ENCODE assay signal across 1 cellular context in the genomic region with DNA sequence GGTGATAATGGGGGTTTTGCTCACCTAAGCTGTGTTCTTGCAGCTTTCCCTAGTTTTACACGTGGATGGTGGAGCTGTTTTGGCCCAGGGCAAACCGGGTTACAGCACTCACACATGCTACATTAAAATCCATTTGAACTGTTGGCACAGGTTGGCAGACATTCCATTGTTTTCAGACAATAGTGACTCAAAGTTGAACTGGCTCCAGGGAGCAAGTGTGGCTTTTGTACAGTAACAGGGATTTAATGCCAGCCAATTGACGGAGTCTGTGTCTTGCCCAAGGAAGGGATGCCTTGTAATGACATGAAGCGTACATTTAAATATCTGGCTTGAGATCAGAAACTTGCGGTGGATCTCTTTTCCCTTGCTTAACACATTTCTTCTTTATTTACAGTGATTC.
TF ChIP-seq lines count a peak whose summit lies in the region.

No MANE protein-coding gene starts in this region.

TF ChIP-seq in WTC11, 78 proteins besides CTCF, POLR2A, EP300 and RAD21 (continued from another document):
- TF ChIP-seq, protein P1, sequence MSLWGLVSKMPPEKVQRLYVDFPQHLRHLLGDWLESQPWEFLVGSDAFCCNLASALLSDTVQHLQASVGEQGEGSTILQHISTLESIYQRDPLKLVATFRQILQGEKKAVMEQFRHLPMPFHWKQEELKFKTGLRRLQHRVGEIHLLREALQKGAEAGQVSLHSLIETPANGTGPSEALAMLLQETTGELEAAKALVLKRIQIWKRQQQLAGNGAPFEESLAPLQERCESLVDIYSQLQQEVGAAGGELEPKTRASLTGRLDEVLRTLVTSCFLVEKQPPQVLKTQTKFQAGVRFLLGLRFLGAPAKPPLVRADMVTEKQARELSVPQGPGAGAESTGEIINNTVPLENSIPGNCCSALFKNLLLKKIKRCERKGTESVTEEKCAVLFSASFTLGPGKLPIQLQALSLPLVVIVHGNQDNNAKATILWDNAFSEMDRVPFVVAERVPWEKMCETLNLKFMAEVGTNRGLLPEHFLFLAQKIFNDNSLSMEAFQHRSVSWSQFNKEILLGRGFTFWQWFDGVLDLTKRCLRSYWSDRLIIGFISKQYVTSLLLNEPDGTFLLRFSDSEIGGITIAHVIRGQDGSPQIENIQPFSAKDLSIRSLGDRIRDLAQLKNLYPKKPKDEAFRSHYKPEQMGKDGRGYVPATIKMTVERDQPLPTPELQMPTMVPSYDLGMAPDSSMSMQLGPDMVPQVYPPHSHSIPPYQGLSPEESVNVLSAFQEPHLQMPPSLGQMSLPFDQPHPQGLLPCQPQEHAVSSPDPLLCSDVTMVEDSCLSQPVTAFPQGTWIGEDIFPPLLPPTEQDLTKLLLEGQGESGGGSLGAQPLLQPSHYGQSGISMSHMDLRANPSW (CRISPR knock-in tag; conservative IDR thresholded peaks at IDR 0.05; ENCODE audit: low read depth), result no peak
- TF ChIP-seq ZBTB21 (CRISPR knock-in tag; IDR thresholded peaks at IDR 0.05; ENCODE audit: borderline replicate concordance) (no peak), GABPB1 (CRISPR knock-in tag; IDR thresholded peaks at IDR 0.05) (no peak), TCF7 (CRISPR knock-in tag; IDR thresholded peaks at IDR 0.05; ENCODE audit: low read depth) (no peak), ZNF138 (CRISPR knock-in tag; conservative IDR thresholded peaks at IDR 0.05) (no peak), CBFB (CRISPR knock-in tag; IDR thresholded peaks at IDR 0.05; ENCODE audit: low read depth) (no peak), ETV6 (CRISPR knock-in tag; IDR thresholded peaks at IDR 0.05) (no peak)
- TF ChIP-seq, protein P2, sequence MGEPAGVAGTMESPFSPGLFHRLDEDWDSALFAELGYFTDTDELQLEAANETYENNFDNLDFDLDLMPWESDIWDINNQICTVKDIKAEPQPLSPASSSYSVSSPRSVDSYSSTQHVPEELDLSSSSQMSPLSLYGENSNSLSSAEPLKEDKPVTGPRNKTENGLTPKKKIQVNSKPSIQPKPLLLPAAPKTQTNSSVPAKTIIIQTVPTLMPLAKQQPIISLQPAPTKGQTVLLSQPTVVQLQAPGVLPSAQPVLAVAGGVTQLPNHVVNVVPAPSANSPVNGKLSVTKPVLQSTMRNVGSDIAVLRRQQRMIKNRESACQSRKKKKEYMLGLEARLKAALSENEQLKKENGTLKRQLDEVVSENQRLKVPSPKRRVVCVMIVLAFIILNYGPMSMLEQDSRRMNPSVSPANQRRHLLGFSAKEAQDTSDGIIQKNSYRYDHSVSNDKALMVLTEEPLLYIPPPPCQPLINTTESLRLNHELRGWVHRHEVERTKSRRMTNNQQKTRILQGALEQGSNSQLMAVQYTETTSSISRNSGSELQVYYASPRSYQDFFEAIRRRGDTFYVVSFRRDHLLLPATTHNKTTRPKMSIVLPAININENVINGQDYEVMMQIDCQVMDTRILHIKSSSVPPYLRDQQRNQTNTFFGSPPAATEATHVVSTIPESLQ (CRISPR knock-in tag; IDR thresholded peaks at IDR 0.05), result no peak
- TF ChIP-seq, protein P3, sequence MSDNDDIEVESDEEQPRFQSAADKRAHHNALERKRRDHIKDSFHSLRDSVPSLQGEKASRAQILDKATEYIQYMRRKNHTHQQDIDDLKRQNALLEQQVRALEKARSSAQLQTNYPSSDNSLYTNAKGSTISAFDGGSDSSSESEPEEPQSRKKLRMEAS (CRISPR knock-in tag; IDR thresholded peaks at IDR 0.05), result no peak
- TF ChIP-seq, protein P4, sequence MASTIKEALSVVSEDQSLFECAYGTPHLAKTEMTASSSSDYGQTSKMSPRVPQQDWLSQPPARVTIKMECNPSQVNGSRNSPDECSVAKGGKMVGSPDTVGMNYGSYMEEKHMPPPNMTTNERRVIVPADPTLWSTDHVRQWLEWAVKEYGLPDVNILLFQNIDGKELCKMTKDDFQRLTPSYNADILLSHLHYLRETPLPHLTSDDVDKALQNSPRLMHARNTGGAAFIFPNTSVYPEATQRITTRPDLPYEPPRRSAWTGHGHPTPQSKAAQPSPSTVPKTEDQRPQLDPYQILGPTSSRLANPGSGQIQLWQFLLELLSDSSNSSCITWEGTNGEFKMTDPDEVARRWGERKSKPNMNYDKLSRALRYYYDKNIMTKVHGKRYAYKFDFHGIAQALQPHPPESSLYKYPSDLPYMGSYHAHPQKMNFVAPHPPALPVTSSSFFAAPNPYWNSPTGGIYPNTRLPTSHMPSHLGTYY (CRISPR knock-in tag; IDR thresholded peaks at IDR 0.05), result no peak
- TF ChIP-seq, protein P5, sequence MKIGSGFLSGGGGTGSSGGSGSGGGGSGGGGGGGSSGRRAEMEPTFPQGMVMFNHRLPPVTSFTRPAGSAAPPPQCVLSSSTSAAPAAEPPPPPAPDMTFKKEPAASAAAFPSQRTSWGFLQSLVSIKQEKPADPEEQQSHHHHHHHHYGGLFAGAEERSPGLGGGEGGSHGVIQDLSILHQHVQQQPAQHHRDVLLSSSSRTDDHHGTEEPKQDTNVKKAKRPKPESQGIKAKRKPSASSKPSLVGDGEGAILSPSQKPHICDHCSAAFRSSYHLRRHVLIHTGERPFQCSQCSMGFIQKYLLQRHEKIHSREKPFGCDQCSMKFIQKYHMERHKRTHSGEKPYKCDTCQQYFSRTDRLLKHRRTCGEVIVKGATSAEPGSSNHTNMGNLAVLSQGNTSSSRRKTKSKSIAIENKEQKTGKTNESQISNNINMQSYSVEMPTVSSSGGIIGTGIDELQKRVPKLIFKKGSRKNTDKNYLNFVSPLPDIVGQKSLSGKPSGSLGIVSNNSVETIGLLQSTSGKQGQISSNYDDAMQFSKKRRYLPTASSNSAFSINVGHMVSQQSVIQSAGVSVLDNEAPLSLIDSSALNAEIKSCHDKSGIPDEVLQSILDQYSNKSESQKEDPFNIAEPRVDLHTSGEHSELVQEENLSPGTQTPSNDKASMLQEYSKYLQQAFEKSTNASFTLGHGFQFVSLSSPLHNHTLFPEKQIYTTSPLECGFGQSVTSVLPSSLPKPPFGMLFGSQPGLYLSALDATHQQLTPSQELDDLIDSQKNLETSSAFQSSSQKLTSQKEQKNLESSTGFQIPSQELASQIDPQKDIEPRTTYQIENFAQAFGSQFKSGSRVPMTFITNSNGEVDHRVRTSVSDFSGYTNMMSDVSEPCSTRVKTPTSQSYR (CRISPR knock-in tag; IDR thresholded peaks at IDR 0.05), result no peak
TF ChIP-seq in WTC11: peak in this region for 0.
